In the genomic region with DNA sequence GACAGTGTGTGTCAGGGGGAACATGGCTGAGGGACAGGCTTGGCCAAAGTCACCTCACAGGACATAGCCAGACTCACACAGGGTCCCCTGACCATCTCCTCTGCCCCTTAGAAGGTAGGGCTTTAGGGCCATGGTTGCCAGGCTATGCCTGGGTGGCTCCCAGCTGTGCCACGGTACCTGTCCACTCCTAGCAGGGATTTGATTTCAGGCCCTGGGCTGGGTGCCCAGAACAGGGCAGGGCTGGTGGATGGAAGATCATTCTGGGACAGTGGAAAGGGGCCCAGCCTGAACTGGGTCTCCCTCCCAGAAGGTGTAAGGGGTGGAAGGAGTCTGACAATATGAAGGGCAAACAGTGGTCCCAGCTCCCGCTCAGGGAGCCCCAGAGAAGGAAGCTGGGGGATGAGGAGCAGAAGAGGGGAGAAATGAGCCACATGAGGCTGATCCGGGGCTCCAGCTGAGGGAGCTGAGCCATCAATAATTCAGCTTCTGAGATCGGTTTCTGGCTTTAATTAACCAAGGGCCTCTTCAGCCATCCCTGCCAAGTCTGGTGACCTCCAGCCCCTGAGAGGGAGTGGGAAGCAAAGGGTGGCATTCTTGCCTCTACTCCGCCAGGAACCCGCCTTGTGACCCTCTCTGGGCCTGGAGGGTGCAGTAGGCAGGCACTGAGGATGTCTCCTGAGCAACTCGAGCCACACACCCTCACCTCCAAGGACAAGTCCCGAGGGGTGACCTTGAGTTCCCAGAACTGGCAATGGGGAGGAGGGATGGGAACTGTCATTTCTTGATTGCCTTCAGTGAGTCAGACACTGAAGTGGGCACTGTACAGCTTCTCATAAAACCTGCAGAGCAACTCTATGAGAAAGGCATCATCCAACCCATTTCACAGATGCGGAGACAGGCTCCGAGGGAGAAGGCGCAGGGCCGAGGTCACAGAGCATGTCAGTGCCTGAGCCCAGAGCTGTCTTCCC, we compare ENCODE assay signal across 1 cellular context.
TF ChIP-seq lines count a peak whose summit lies in the region.

No MANE protein-coding gene starts in this region.

TF ChIP-seq in IMR-90, 13 proteins besides CTCF, POLR2A, EP300 and RAD21:
- TF ChIP-seq, protein P1, sequence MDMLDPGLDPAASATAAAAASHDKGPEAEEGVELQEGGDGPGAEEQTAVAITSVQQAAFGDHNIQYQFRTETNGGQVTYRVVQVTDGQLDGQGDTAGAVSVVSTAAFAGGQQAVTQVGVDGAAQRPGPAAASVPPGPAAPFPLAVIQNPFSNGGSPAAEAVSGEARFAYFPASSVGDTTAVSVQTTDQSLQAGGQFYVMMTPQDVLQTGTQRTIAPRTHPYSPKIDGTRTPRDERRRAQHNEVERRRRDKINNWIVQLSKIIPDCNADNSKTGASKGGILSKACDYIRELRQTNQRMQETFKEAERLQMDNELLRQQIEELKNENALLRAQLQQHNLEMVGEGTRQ (IDR thresholded peaks at IDR 0.05; ENCODE audit: low read depth, low read length), result no peak
- TF ChIP-seq SMC3 (IDR thresholded peaks at IDR 0.05; ENCODE audit: low read depth, low read length) (no peak), CEBPB (IDR thresholded peaks at IDR 0.05; ENCODE audit: low read depth, low read length) (no peak), RCOR1 (IDR thresholded peaks at IDR 0.05; ENCODE audit: insufficient replicate concordance, low read length) (no peak), NFE2L2 (IDR thresholded peaks at IDR 0.05; ENCODE audit: low read depth, low read length) (no peak), MAFK (IDR thresholded peaks at IDR 0.05; ENCODE audit: low read depth, low read length) (no peak), MAZ (IDR thresholded peaks at IDR 0.05; ENCODE audit: borderline replicate concordance, low read depth, low read length) (no peak), BHLHE40 (IDR thresholded peaks at IDR 0.05; ENCODE audit: low read depth, low read length) (no peak)
- TF ChIP-seq, protein P2, sequence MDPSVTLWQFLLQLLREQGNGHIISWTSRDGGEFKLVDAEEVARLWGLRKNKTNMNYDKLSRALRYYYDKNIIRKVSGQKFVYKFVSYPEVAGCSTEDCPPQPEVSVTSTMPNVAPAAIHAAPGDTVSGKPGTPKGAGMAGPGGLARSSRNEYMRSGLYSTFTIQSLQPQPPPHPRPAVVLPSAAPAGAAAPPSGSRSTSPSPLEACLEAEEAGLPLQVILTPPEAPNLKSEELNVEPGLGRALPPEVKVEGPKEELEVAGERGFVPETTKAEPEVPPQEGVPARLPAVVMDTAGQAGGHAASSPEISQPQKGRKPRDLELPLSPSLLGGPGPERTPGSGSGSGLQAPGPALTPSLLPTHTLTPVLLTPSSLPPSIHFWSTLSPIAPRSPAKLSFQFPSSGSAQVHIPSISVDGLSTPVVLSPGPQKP (IDR thresholded peaks at IDR 0.05; ENCODE audit: borderline replicate concordance, low read depth, low read length), result no peak
